Comparison of ENCODE assay signal across 8 cellular contexts in genomic region chr5:132065351-132065937, GRCh38. TPM values are rescaled to one million over a fixed set of nuclear protein-coding genes. Genes with fewer than 3 reads are reported as not detected.
DNase-seq lines count a peak whose midpoint lies in the region; ATAC-seq, FAIRE-seq and TF ChIP-seq lines count a peak whose summit lies in the region.

No MANE protein-coding gene starts in this region.

- no peak overlapping the region for H3K4me3 Mint-ChIP-seq in glutamatergic neuron (ENCODE audit: unreplicated experiment)

- H3K4me2 ChIP-seq in PC-9 = no peak overlapping the region

- peaks cover 2% of the 10 kb centered on the region for H3K9me3 Mint-ChIP-seq in glutamatergic neuron (ENCODE audit: unreplicated experiment)

- POLR2A ChIA-PET in PC-9 (lab: Charles Lee; ENCODE audit: unreplicated experiment) = no interaction called here

- H2AFZ ChIP-seq in PC-9 = no peak overlapping the region

- peaks cover 3% of the 10 kb centered on the region; the same call in 1 of the 2 replicates for H3F3A ChIP-seq in PC-9 (ENCODE audit: insufficient read depth, low read depth)

- TF ChIP-seq POLR2A in GM18505 (IDR thresholded peaks at IDR 0.05; ENCODE audit: borderline replicate concordance, extremely low read depth, insufficient read depth, insufficient read length) = no peak

- H3K27me3 ChIP-seq in PC-9 (ENCODE audit: insufficient read depth, low read depth) = no peaks in the 10 kb centered on the region
- no peaks in the 10 kb centered on the region for H3K27me3 ChIP-seq in small intestine (ENCODE audit: control insufficient read depth in 2 of 2, insufficient read depth in 2 of 2, low read length in 2 of 2)

- H3K36me3 Mint-ChIP-seq in glutamatergic neuron (ENCODE audit: unreplicated experiment) = no peaks in the 10 kb centered on the region

- H3K27me3 Mint-ChIP-seq in glutamatergic neuron (ENCODE audit: unreplicated experiment) = peaks cover 10% of the 10 kb centered on the region

- H3K36me3 ChIP-seq in PC-9 (ENCODE audit: low read depth) (no peaks in the 10 kb centered on the region), small intestine (ENCODE audit: control insufficient read depth in 2 of 2, insufficient read depth in 2 of 2, low read length in 2 of 2) (no peaks in the 10 kb centered on the region)

- H3K27ac Mint-ChIP-seq in glutamatergic neuron (ENCODE audit: unreplicated experiment) = no peak overlapping the region

- 60 to 63% (median 63%) methylated on average over 4 of the region's 4 CpGs for WGBS in small intestine, 3 donors

- intact Hi-C loops in PC-9 (cut with micrococcal nuclease; ENCODE audit: unreplicated experiment) = loop anchor here (1.0 to 10.0 kb wide), 9 partner anchors 69 to 799 kb away; partner anchors contain the start of genes GDF9, SLC22A4 and UQCRQ

- no peak for FAIRE-seq in small intestine (lab: Jason Lieb, UNC)

- H3K4me3 ChIP-seq in PC-9 (no peak overlapping the region), small intestine (ENCODE audit: low read depth in 1 of 2, low read length in 2 of 2) (no peak overlapping the region)

- no peaks in the 10 kb centered on the region for H4K20me1 ChIP-seq in PC-9 (ENCODE audit: insufficient read depth)

- H3K4me1 Mint-ChIP-seq in glutamatergic neuron (ENCODE audit: low read depth, unreplicated experiment) = peaks cover 2% of the 10 kb centered on the region

- H3K79me2 ChIP-seq in PC-9 (ENCODE audit: low read depth) = no peaks in the 10 kb centered on the region

- H3K9me2 ChIP-seq in PC-9 (ENCODE audit: insufficient read depth) = no peaks in the 10 kb centered on the region

- H3K9me3 ChIP-seq in PC-9 (ENCODE audit: insufficient read depth, low read depth) = no peaks in the 10 kb centered on the region
- no peaks in the 10 kb centered on the region for H3K9me3 ChIP-seq in small intestine (ENCODE audit: control insufficient read depth, low read depth)

- no peaks in the 10 kb centered on the region for H3K4me1 ChIP-seq in PC-9 (replicated peaks; ENCODE audit: insufficient read depth)
- no peaks in the 10 kb centered on the region for H3K4me1 ChIP-seq in small intestine (ENCODE audit: control insufficient read depth in 2 of 2, insufficient read depth in 1 of 2, low read depth in 1 of 2, low read length in 1 of 2)

- ATAC-seq in GM18505 (IDR thresholded peaks at IDR 0.05; ENCODE audit: unreplicated experiment) = no peak

- H3K27ac ChIP-seq in PC-9 = no peak overlapping the region
- no peak overlapping the region for H3K27ac ChIP-seq in small intestine (ENCODE audit: low read depth in 1 of 2, low read length in 1 of 2)

- BruUV-seq in PC-9 (replicated peaks; lab: Mats Ljungman, UMichigan) = no TSS peak

- DNase-seq in NCI-H2107 treated with DMSO at 0.1 percent for 48 hours (lab: John Stamatoyannopoulos, UW; ENCODE audit: unreplicated experiment) (peak; percentile 41), NCI-H2107 (lab: John Stamatoyannopoulos, UW) (no peak), HS-5 (ENCODE audit: low read depth) (peak; percentile 59), PC-9 (peak; percentile 65 to 78), glutamatergic neuron (peak; percentile 61), small intestine (peak; percentile 37)
- DNase-seq in activated effector memory CD4-positive, alpha-beta T cell treated with anti-CD3 and anti-CD28 coated beads, Interleukin-2, amount 50 U/mL, for 16 hours = peak; percentile 83

- TF ChIP-seq CTCF in PC-9 (conservative IDR thresholded peaks at IDR 0.05) (peak; percentile 74), glutamatergic neuron (IDR thresholded peaks at IDR 0.05; ENCODE audit: partially characterized antibody, unreplicated experiment) (no peak)

- CTCF ChIA-PET in PC-9 (lab: Charles Lee) = interaction anchor here (0.6 to 0.7 kb wide), 3 partner anchors 114 to 995 kb away, joined by 3 read pairs; no protein-coding TSS in a partner anchor

RNA-seq across cellular contexts. Expression of gene IL3, which starts 5.0 kb away (rescaled TPM):
- total RNA-seq in PC-9 (2021) (not detected in 2 replicates), glutamatergic neuron (ENCODE audit: unreplicated experiment) (not detected)
- polyA plus RNA-seq in small intestine = not detected

RNA-seq across cellular contexts. Expression of gene CSF2, which starts 8.1 kb away (rescaled TPM):
- total RNA-seq in PC-9 (2021) (not detected in 2 replicates), glutamatergic neuron (ENCODE audit: unreplicated experiment) (not detected)
- under 1 TPM in 1 of 3 donors, not detected in 2; 0.25 TPM for polyA plus RNA-seq in small intestine

RNA-seq across cellular contexts. Expression of gene ACSL6, which starts 54.0 kb away (rescaled TPM):
- total RNA-seq in PC-9 (2021) (not detected in 2 replicates), glutamatergic neuron (ENCODE audit: unreplicated experiment) (8.1 TPM)
- polyA plus RNA-seq in small intestine = 1 to 10 TPM in 2 of 3 donors, under 1 TPM in 1; 0.89 to 4.9 (median 3.5) TPM
